ENCODE assay signal across 18 cellular contexts in the genomic region with DNA sequence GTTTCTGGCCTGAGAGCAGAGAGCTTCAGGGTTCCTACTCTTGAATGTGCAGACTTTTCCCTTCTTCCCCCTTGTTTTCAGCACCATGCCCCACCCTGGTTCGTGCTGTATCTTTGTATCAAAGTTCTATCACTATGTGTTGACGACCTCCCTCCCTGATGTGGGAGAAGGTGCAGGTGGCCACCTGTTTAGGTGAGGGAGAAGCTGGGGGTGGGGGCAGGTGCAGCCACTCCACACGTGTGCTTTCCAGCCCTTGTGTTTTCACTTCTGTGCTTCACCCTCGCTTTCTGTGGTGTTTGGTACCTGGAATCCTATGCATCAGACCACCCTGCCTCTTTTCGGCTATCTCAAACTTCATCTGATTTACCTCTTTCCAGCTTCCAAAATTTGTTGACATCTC.
"Had no signal": no experiment of that assay in that cellular context is flagged by ENCODE, and none has a peak within 500 bp of the region (broad histone marks: within the 10 kb centered on the region; RNA-seq: fewer than 3 reads in every experiment).

No MANE protein-coding gene starts in this region.

- H3K9me3 ChIP-seq: esophagus muscularis mucosa, gastrocnemius medialis, mucosa of descending colon, ovary, suprapubic skin, thyroid gland, upper lobe of left lung, uterus had no signal

- ATAC-seq: gastrocnemius medialis; left lobe of liver; mucosa of descending colon; naive thymus-derived CD8-positive, alpha-beta T cell; right cardiac atrium; stimulated activated naive CD8-positive, alpha-beta T cell treated with anti-CD3 and anti-CD28 coated beads, Interleukin-15, Interleukin-2, amounts not matched to agents 100 U/mL and 50 U/mL, for 24 hours had no signal

- H3K4me1 ChIP-seq: esophagus muscularis mucosa, suprapubic skin, upper lobe of left lung, uterus had no signal

- H3K9me3 Mint-ChIP-seq: naive thymus-derived CD8-positive, alpha-beta T cell had no signal

- DNase-seq: effector memory CD4-positive, alpha-beta T cell; gastrocnemius medialis; islet precursor cell; mammary epithelial cell; mucosa of descending colon; naive thymus-derived CD8-positive, alpha-beta T cell; ovary; right cardiac atrium; small intestine; stimulated activated CD4-positive, alpha-beta T cell treated with anti-CD3 and anti-CD28 coated beads, Interleukin-2, amount 100 ng/mL, for 48 hours; stimulated activated naive CD8-positive, alpha-beta T cell treated with anti-CD3 and anti-CD28 coated beads, Interleukin-15, Interleukin-2, amounts not matched to agents 100 U/mL and 50 U/mL, for 24 hours; thyroid gland; upper lobe of left lung; uterus had no signal

- H3K4me3 ChIP-seq: esophagus muscularis mucosa, gastrocnemius medialis, mucosa of descending colon, ovary, suprapubic skin, thyroid gland, upper lobe of left lung, uterus had no signal

- H3K4me3 Mint-ChIP-seq: naive thymus-derived CD8-positive, alpha-beta T cell had no signal

- H3K27ac ChIP-seq: epithelial cell of prostate, esophagus muscularis mucosa, gastrocnemius medialis, ovary, suprapubic skin, thyroid gland, upper lobe of left lung, uterus had no signal

- H3K36me3 ChIP-seq: ovary, uterus had no signal

- H3K27me3 ChIP-seq: esophagus muscularis mucosa, gastrocnemius medialis, ovary, suprapubic skin, thyroid gland, upper lobe of left lung, uterus had no signal
